In the genomic region with DNA sequence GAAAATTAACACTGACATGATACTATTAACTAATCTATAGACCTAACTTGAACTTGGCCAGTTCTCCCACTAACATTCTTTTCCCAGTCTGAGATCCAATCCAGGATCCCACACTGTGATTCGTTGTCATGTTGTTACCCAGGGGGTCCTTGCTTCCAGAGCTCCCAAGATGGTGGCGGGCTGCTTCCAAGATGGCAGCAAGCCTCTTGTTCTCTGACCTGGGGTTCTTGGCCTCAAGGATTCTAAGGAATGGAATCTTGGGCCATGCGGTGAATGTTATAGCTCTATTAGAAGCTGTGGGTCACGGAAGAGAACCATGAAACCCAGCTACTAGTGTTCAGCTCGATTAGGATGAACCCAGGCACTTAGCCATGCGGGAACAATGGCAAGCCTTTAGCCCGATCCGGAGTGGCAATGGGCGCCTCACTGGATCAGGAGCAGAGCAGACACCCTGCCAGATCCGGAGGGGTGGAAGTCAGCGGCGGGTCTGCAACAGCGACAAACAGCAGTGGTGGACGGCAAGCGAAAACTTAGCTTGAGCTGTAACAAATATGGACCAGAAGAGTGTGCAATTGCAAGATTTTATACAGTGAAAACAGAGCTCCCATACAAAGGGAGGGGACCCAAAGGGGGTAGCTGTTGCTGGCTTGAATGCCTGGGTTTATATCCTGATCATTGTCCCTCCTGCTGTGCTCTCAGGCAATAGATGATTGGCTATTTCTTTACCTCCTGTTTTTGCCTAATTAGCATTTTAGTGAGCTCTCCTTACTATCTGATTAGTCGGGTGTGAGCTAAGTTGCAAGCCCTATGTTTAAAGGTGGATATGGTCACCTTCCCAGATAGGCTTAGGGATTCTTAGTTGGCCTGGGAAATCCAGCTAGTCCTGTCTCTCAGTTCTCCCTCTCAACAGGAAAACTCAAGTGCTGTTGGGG, we compare ENCODE assay signal across 6 cellular contexts. TPM values are rescaled to one million over a fixed set of nuclear protein-coding genes. Genes with fewer than 3 reads are reported as not detected.
"Had no signal": no experiment of that assay in that cellular context is flagged by ENCODE, and none has a peak within 500 bp of the region (broad histone marks: within the 10 kb centered on the region; RNA-seq: fewer than 3 reads in every experiment).

No MANE protein-coding gene starts in this region.

RNA-seq across cellular contexts. Expression of a gene that starts 7.5 kb away (rescaled TPM):
- total RNA-seq: right atrium auricular region had no signal
- polyA plus RNA-seq: naive thymus-derived CD4-positive, alpha-beta T cell had no signal

RNA-seq across cellular contexts. Expression of a gene that starts 23.9 kb away (rescaled TPM):
- total RNA-seq: right atrium auricular region had no signal
- polyA plus RNA-seq: naive thymus-derived CD4-positive, alpha-beta T cell; neural cell; ovary; smooth muscle cell; urinary bladder had no signal
